Comparison of ENCODE assay signal across 8 cellular contexts in genomic region chr9:136685792-136686533, GRCh38. TPM values are rescaled to one million over a fixed set of nuclear protein-coding genes. Genes with fewer than 3 reads are reported as not detected.
A peak's percentile ranks its signal among the peaks of the same experiment; 100 is the strongest.
DNase-seq lines count a peak whose midpoint lies in the region; ATAC-seq and TF ChIP-seq lines count a peak whose summit lies in the region.

No MANE protein-coding gene starts in this region.

- ATAC-seq in natural killer cell = no peak
- no peak for ATAC-seq in GM18868 (IDR thresholded peaks at IDR 0.05; ENCODE audit: unreplicated experiment)
- no peak for ATAC-seq in HG03108 (IDR thresholded peaks at IDR 0.05; ENCODE audit: unreplicated experiment)

- TF ChIP-seq CTCF in NB4 (IDR thresholded peaks at IDR 0.05; ENCODE audit: low read depth, low read length) = no peak
- TF ChIP-seq CTCF in natural killer cell (IDR thresholded peaks at IDR 0.05) = no peak

- no peaks in the 10 kb centered on the region for H3K36me3 ChIP-seq in effector memory CD4-positive, alpha-beta T cell (ENCODE audit: control insufficient read depth, insufficient read depth, low read length)

- DNase-seq in CD1c-positive myeloid dendritic cell (ENCODE audit: extremely low spot score) (peak; percentile 3), NB4 (ENCODE audit: low read depth) (peak; percentile 52), natural killer cell (no peak), NCI-H510A (lab: John Stamatoyannopoulos, UW) (no peak)
- no peak for DNase-seq in effector memory CD4-positive, alpha-beta T cell
- DNase-seq in central memory CD4-positive, alpha-beta T cell = no peak

- peak overlapping the region; percentile 67 for H3K4me3 ChIP-seq in NB4 (ENCODE audit: low read depth, low read length)
- peak overlapping the region; percentile 74 for H3K4me3 ChIP-seq in effector memory CD4-positive, alpha-beta T cell (ENCODE audit: insufficient read depth, low read depth, low read length, poor library complexity, severe bottlenecking)

- no peaks in the 10 kb centered on the region for H3K9me3 ChIP-seq in effector memory CD4-positive, alpha-beta T cell (ENCODE audit: control insufficient read depth, low read length)

- H3K9me3 Mint-ChIP-seq in natural killer cell = no peaks in the 10 kb centered on the region

- H3K4me3 Mint-ChIP-seq in natural killer cell = peak overlapping the region; percentile 84

- no peak overlapping the region for H3K27ac ChIP-seq in effector memory CD4-positive, alpha-beta T cell (ENCODE audit: insufficient read depth, low read length, poor library complexity, severe bottlenecking)

- no peak for TF ChIP-seq POLR2A in NB4 (IDR thresholded peaks at IDR 0.05; ENCODE audit: extremely low read depth, insufficient read length)

- H3K36me3 Mint-ChIP-seq in natural killer cell = no peaks in the 10 kb centered on the region

- no peaks in the 10 kb centered on the region for H3K27me3 Mint-ChIP-seq in natural killer cell (ENCODE audit: low read depth in 2 of 2)

- peak overlapping the region in 1 of 2 donors; percentile 16 for H3K27ac Mint-ChIP-seq in natural killer cell

- H3K27me3 ChIP-seq in effector memory CD4-positive, alpha-beta T cell (replicated peaks; ENCODE audit: control insufficient read depth, insufficient read depth, low read length, poor library complexity, severe bottlenecking) = no peaks in the 10 kb centered on the region

- H3K4me1 Mint-ChIP-seq in natural killer cell = peaks cover 7 to 9% of the 10 kb centered on the region in 2 donors

- peaks cover 14% of the 10 kb centered on the region for H3K4me1 ChIP-seq in effector memory CD4-positive, alpha-beta T cell (ENCODE audit: control insufficient read depth, insufficient read depth, low read length, poor library complexity, severe bottlenecking)

- intact Hi-C loops in natural killer cell (cut with micrococcal nuclease) = no loop called here

RNA-seq across cellular contexts. Expression of gene AGPAT2, which starts 1.3 kb away (rescaled TPM):
- total RNA-seq in natural killer cell = 10 to 100 TPM; 10.3 to 19.4 (median 12.0) TPM

RNA-seq across cellular contexts. Expression of gene EGFL7, which starts 23.2 kb away (rescaled TPM):
- under 1 TPM; 0.28 to 0.47 (median 0.29) TPM for total RNA-seq in natural killer cell

RNA-seq across cellular contexts. Expression of gene DIPK1B, which starts 26.4 kb away (rescaled TPM):
- under 1 TPM in 2 of 3 donors, not detected in 1; 0.31 to 0.39 TPM for total RNA-seq in natural killer cell

RNA-seq across cellular contexts. Expression of gene LCN10, which starts 56.8 kb away (rescaled TPM):
- not detected for total RNA-seq in natural killer cell

Comparison
In these comparisons a context has a peak if more than half of its experiments do, and no peak if none do; other contexts are left out.
1. DNase-seq: peak in CD1c-positive myeloid dendritic cell (single experiment) and NB4 (single experiment); none in effector memory CD4-positive, alpha-beta T cell (0 of 3), natural killer cell (single experiment), central memory CD4-positive, alpha-beta T cell (single experiment) and NCI-H510A (single experiment).